ENCODE assay signal across 9 cellular contexts in the genomic region with DNA sequence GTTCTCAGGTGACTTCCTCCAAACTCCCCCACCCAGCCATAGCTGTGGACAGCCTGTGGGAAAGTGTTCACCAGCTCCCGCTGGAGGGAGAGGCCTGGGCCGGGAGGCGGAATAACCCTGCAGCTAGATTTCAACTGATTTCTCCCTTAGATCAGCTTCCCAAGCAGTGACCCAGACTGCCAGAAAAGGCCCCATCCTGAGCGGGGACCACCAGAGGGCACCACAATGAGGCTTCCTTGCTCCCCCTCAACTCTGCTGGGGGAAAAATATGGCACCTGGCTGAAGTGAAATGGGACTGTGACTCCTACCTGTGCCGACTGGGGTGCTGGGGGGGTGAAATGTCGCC. TPM values are rescaled to one million over a fixed set of nuclear protein-coding genes. Genes with fewer than 3 reads are reported as not detected.
DNase-seq lines count a peak whose midpoint lies in the region; ATAC-seq and TF ChIP-seq lines count a peak whose summit lies in the region.
"Had no signal": no experiment of that assay in that cellular context is flagged by ENCODE, and none has a peak within 500 bp of the region (broad histone marks: within the 10 kb centered on the region; RNA-seq: fewer than 3 reads in every experiment).

No MANE protein-coding gene starts in this region.

- no peak overlapping the region for H2AK5ac ChIP-seq in mesenchymal stem cell (ENCODE audit: low read length, severe bottlenecking)

- H2BK12ac ChIP-seq in mesenchymal stem cell (ENCODE audit: low read length in 2 of 2) = no peak overlapping the region

- peaks cover 90% of the 10 kb centered on the region for H3K27me3 ChIP-seq in GM23338 (ENCODE audit: insufficient read depth)
- peaks cover 99 to 100% of the 10 kb centered on the region in 2 experiments for H3K27me3 ChIP-seq in mesenchymal stem cell (ENCODE audit: control insufficient read depth in 1 of 2, insufficient read depth in 1 of 2, low read length in 2 of 2)

- H3F3A ChIP-seq in GM23338 (replicated peaks; ENCODE audit: low read depth) = peaks cover 30% of the 10 kb centered on the region

- H3K9me2 ChIP-seq in GM23338 (ENCODE audit: insufficient read depth) = no peaks in the 10 kb centered on the region

- no peak overlapping the region for H4K91ac ChIP-seq in mesenchymal stem cell (ENCODE audit: low read length)

- H3K9me3 Mint-ChIP-seq in GM23338 = no peaks in the 10 kb centered on the region

- H2AFZ ChIP-seq in GM23338 (peak overlapping the region; percentile 86), mesenchymal stem cell (ENCODE audit: low read depth, low read length) (no peak overlapping the region)

- ATAC-seq in GM23338 (peak; percentile 25), HG03469 (IDR thresholded peaks at IDR 0.05; ENCODE audit: unreplicated experiment) (no peak), GM18519 (IDR thresholded peaks at IDR 0.05; ENCODE audit: low FRiP score, unreplicated experiment) (no peak)

- H3K4me3 ChIP-seq in AG10803 (ENCODE audit: low read length) (no peak overlapping the region), GM23338 (peak overlapping the region; percentile 66), mesenchymal stem cell (ENCODE audit: insufficient read depth in 1 of 2, low read depth in 1 of 2, low read length in 2 of 2) (no peak overlapping the region)

- H3K4me1 ChIP-seq in GM23338 (ENCODE audit: insufficient read depth) (peaks cover 36% of the 10 kb centered on the region), mesenchymal stem cell (ENCODE audit: control insufficient read depth, insufficient read depth, low read depth, low read length) (peaks cover 17% of the 10 kb centered on the region)

- H2BK15ac ChIP-seq in mesenchymal stem cell (ENCODE audit: low read depth, poor library complexity, severe bottlenecking) = no peak overlapping the region

- H3K36me3 ChIP-seq in GM23338 (ENCODE audit: insufficient read depth) = no peaks in the 10 kb centered on the region
- no peaks in the 10 kb centered on the region for H3K36me3 ChIP-seq in mesenchymal stem cell (ENCODE audit: control insufficient read depth in 1 of 2, insufficient read depth in 2 of 2, low read depth in 1 of 2, low read length in 2 of 2)

- no peak overlapping the region for H4K8ac ChIP-seq in mesenchymal stem cell (ENCODE audit: low read length)

- peaks cover 36% of the 10 kb centered on the region for H3K4me1 Mint-ChIP-seq in GM23338

- H3K27me3 Mint-ChIP-seq in GM23338 (ENCODE audit: insufficient read depth, low read depth, poor library complexity) = peaks cover 64% of the 10 kb centered on the region

- no peaks in the 10 kb centered on the region for H3K9me3 ChIP-seq in mesenchymal stem cell (ENCODE audit: control insufficient read depth, low read length)

- H3K4me2 ChIP-seq in GM23338 = peak overlapping the region; percentile 90
- H3K4me2 ChIP-seq in mesenchymal stem cell (ENCODE audit: low read length, poor library complexity, severe bottlenecking) = peak overlapping the region; percentile 33

- peak overlapping the region; percentile 74 for H3K4me3 Mint-ChIP-seq in GM23338

- H3K18ac ChIP-seq in mesenchymal stem cell (ENCODE audit: low read depth in 1 of 2, low read length in 2 of 2) = no peak overlapping the region

- no peak overlapping the region for H2BK5ac ChIP-seq in mesenchymal stem cell (ENCODE audit: low read depth, low read length, poor library complexity, severe bottlenecking)

- H2BK120ac ChIP-seq in mesenchymal stem cell (ENCODE audit: low read depth, low read length) = no peak overlapping the region

- DNase-seq in AG10803 (ENCODE audit: low read depth) (no peak), GM23338 (ENCODE audit: low spot score) (peak; percentile 77), mesenchymal stem cell (no peak), NCI-H2081 (lab: John Stamatoyannopoulos, UW) (no peak), NOMO-1 (lab: John Stamatoyannopoulos, UW; ENCODE audit: unreplicated experiment in 2 of 2) (no peak)
- DNase-seq in activated T-cell treated with anti-CD3 and anti-CD28 coated beads, Interleukin-2, amount 50 U/mL, for 1 hour = peak; percentile 61

- H3K36me3 Mint-ChIP-seq in GM23338 (ENCODE audit: low read depth) = no peaks in the 10 kb centered on the region

- H3K27ac ChIP-seq in GM23338 (ENCODE audit: low read depth) = no peak overlapping the region
- H3K27ac ChIP-seq in mesenchymal stem cell (ENCODE audit: low read length, poor library complexity, severe bottlenecking) = no peak overlapping the region

- H3K9ac ChIP-seq in mesenchymal stem cell (ENCODE audit: low read length) = no peak overlapping the region

- 7% methylated on average over 6 of the region's 6 CpGs for WGBS in mesenchymal stem cell

- peaks cover 9% of the 10 kb centered on the region; the same call in 1 of the 2 replicates for H4K20me1 ChIP-seq in GM23338 (replicated peaks; ENCODE audit: insufficient read depth)

- no peak overlapping the region for H3K4ac ChIP-seq in mesenchymal stem cell (ENCODE audit: low read depth in 1 of 2, low read length in 2 of 2)

- H3K79me1 ChIP-seq in mesenchymal stem cell (replicated peaks; ENCODE audit: low read length, poor library complexity, severe bottlenecking) = no peaks in the 10 kb centered on the region

- no peak overlapping the region for H3K23ac ChIP-seq in mesenchymal stem cell (ENCODE audit: low read length in 2 of 2)

- TF ChIP-seq CTCF in AG10803 (conservative IDR thresholded peaks at IDR 0.05; ENCODE audit: low read length) (0 out of 2 replicates have a peak, but pooled peaks have one; percentile 11), GM23338 (conservative IDR thresholded peaks at IDR 0.05; ENCODE audit: low read depth in 2 of 2) (peak; percentile 68 to 75)

- no peak overlapping the region for H3K14ac ChIP-seq in mesenchymal stem cell (ENCODE audit: low read length in 2 of 2)

- H3K27ac Mint-ChIP-seq in GM23338 = no peak overlapping the region

- H3K79me2 ChIP-seq in GM23338 (replicated peaks; ENCODE audit: insufficient read depth) = no peaks in the 10 kb centered on the region

TF ChIP-seq in GM23338, 12 proteins besides CTCF, POLR2A, EP300 and RAD21:
- TF ChIP-seq NANOG (IDR thresholded peaks at IDR 0.05; ENCODE audit: borderline replicate concordance) (no peak), CREB1 (CRISPR knock-in tag; IDR thresholded peaks at IDR 0.05; ENCODE audit: low read depth) (peak; percentile 63)
TF ChIP-seq in GM23338: peak in this region for 1.

RNA-seq across cellular contexts. Expression of a gene that starts 50.8 kb away (rescaled TPM):
- total RNA-seq in GM23338 (2014; rRNA removed; shearing (Covaris generic)) = 1.6 and 1.7 TPM in 2 replicates
- polyA plus RNA-seq in GM23338 (2016; fragmentation: Nextera tagmentation; extraction: Ambion mirVana) = 1.2 and 2.1 TPM in 2 replicates
- 0.06 TPM for polyA plus RNA-seq in mesenchymal stem cell (2013, experiment 1 of 2)
- polyA plus RNA-seq in mesenchymal stem cell (2013, experiment 2 of 2) = 0.10 TPM
- total RNA-seq: skeletal muscle tissue had no signal

Comparison
In these comparisons a context has a peak if more than half of its experiments do, and no peak if none do; other contexts are left out.
1. DNase-seq: peak in GM23338 (single experiment) and activated T-cell treated with anti-CD3 and anti-CD28 coated beads, Interleukin-2, amount 50 U/mL, for 1 hour (single experiment); none in AG10803 (single experiment), mesenchymal stem cell (single experiment), NCI-H2081 (0 of 2) and NOMO-1 (0 of 2).